ENCODE assay signal across 8 cellular contexts in the genomic region with DNA sequence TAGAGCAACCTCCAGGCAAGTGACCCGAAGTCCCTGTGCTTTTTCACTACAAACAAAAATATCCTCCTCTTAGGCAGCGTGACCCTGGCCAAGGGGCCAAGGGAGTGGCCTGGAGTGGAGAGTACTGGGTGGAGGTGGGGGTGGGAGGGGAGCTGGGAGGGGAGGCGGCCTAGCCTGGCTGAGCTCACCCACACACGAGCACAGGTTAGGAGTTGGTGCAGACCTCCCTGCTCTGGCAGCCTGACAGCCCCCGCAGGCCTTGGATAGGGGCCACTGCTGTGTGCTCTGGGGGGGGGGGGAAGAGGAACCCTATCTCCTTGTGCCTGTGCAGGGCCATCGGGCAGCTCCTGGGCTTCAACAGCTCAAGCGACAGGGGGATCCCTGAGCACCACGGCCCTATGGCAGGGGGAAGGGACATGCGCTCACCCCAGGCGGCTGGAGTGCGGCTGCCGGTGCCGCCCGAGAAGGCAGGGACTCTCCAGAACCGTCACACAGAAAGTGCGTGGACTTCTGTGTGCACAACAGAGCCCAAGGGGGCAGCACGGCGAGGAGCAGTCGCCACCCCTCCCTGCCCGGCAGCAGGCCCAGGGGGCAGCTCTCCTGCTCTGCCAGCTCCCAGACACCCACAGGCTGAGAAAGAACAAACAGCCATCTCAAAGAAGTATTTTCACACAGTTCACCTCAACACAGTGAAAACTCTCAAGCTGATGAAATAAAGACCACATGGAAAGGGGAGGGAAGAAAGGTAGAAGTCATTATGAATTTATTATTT. TPM values are rescaled to one million over a fixed set of nuclear protein-coding genes. Genes with fewer than 3 reads are reported as not detected.
A peak's percentile ranks its signal among the peaks of the same experiment; 100 is the strongest.
DNase-seq lines count a peak whose midpoint lies in the region; ATAC-seq and TF ChIP-seq lines count a peak whose summit lies in the region.

No MANE protein-coding gene starts in this region.

- TF ChIP-seq CTCF in GM20000 (IDR thresholded peaks at IDR 0.05; ENCODE audit: extremely low read depth, missing control alignments): no peak

- peak overlapping the region; percentile 40 for H3K27ac ChIP-seq in right cardiac atrium (ENCODE audit: low read length)

- no peaks in the 10 kb centered on the region for H3K9me3 ChIP-seq in right cardiac atrium (ENCODE audit: control insufficient read depth, low read length)

- H3K27ac Mint-ChIP-seq in activated T-helper 1 cell treated with anti-CD3 and anti-CD28 coated beads, Interleukin-12 subunit alpha, Interleukin-12 subunit beta, Interleukin-2, Interleukin-4 antibody, amounts not matched to agents 30 ng/mL and 10 ng/mL and 1 ng/mL, durations not matched to agents 14 hours and 24 hours and 36 hours: peak overlapping the region; percentile 71
- peak overlapping the region; percentile 82 for H3K27ac Mint-ChIP-seq in stimulated activated naive B cell treated with anti-CD40 and anti-IgM and Interleukin-4, amounts not matched to agents 10 μg/mL and 1 μg/mL and 100 μg/mL, for 72 hours

- no peak overlapping the region for H3K4me3 Mint-ChIP-seq in activated T-helper 1 cell treated with anti-CD3 and anti-CD28 coated beads, Interleukin-12 subunit alpha, Interleukin-12 subunit beta, Interleukin-2, Interleukin-4 antibody, amounts not matched to agents 30 ng/mL and 10 ng/mL and 1 ng/mL, durations not matched to agents 14 hours and 24 hours and 36 hours
- H3K4me3 Mint-ChIP-seq in stimulated activated naive B cell treated with anti-CD40 and anti-IgM and Interleukin-4, amounts not matched to agents 10 μg/mL and 1 μg/mL and 100 μg/mL, for 72 hours: peak overlapping the region; percentile 49 to 63

- peaks cover 33% of the 10 kb centered on the region for H3K4me1 Mint-ChIP-seq in activated T-helper 1 cell treated with anti-CD3 and anti-CD28 coated beads, Interleukin-12 subunit alpha, Interleukin-12 subunit beta, Interleukin-2, Interleukin-4 antibody, amounts not matched to agents 30 ng/mL and 10 ng/mL and 1 ng/mL, durations not matched to agents 14 hours and 24 hours and 36 hours (ENCODE audit: low read depth)
- H3K4me1 Mint-ChIP-seq in stimulated activated naive B cell treated with anti-CD40 and anti-IgM and Interleukin-4, amounts not matched to agents 10 μg/mL and 1 μg/mL and 100 μg/mL, for 72 hours: peaks cover 58 to 70% of the 10 kb centered on the region in 2 donors

- peak; percentile 52 for DNase-seq in GM20000 (ENCODE audit: low spot score)
- no peak for DNase-seq in activated T-helper 1 cell treated with anti-CD3 and anti-CD28 coated beads, Interleukin-12 subunit alpha, Interleukin-12 subunit beta, Interleukin-2, Interleukin-4 antibody, amounts not matched to agents 30 ng/mL and 10 ng/mL and 1 ng/mL, durations not matched to agents 14 hours and 24 hours and 36 hours (ENCODE audit: low spot score)
- DNase-seq in right cardiac atrium: peak in 2 of 3 donors; percentile 80 to 82
- DNase-seq in stimulated activated naive B cell treated with anti-CD40 and anti-IgM and Interleukin-4, amounts not matched to agents 10 μg/mL and 1 μg/mL and 100 μg/mL, for 72 hours: no peak
- no peak for DNase-seq in NCI-H524 (lab: John Stamatoyannopoulos, UW)
- DNase-seq in activated CD4-positive, CD25-positive, alpha-beta regulatory T cell treated with anti-CD3 and anti-CD28 coated beads, Interleukin-2, amount 50 U/mL, for 72 hours: no peak
- no peak for DNase-seq in stimulated activated CD4-positive, alpha-beta T cell treated with anti-CD3 and anti-CD28 coated beads, Interleukin-2, amount 100 ng/mL, for 48 hours

- 26% methylated on average over 20 of the region's 20 CpGs for WGBS in right cardiac atrium

- H3K4me1 ChIP-seq in right cardiac atrium (ENCODE audit: control insufficient read depth, insufficient read depth, low read length): peaks cover 27% of the 10 kb centered on the region

- H3K36me3 Mint-ChIP-seq in activated T-helper 1 cell treated with anti-CD3 and anti-CD28 coated beads, Interleukin-12 subunit alpha, Interleukin-12 subunit beta, Interleukin-2, Interleukin-4 antibody, amounts not matched to agents 30 ng/mL and 10 ng/mL and 1 ng/mL, durations not matched to agents 14 hours and 24 hours and 36 hours (ENCODE audit: low read depth): peaks cover 34% of the 10 kb centered on the region
- peaks cover 46 to 60% of the 10 kb centered on the region in 2 donors for H3K36me3 Mint-ChIP-seq in stimulated activated naive B cell treated with anti-CD40 and anti-IgM and Interleukin-4, amounts not matched to agents 10 μg/mL and 1 μg/mL and 100 μg/mL, for 72 hours

- H3K4me3 ChIP-seq in right cardiac atrium (ENCODE audit: low read length): no peak overlapping the region

- H3K9me3 Mint-ChIP-seq in activated T-helper 1 cell treated with anti-CD3 and anti-CD28 coated beads, Interleukin-12 subunit alpha, Interleukin-12 subunit beta, Interleukin-2, Interleukin-4 antibody, amounts not matched to agents 30 ng/mL and 10 ng/mL and 1 ng/mL, durations not matched to agents 14 hours and 24 hours and 36 hours: no peaks in the 10 kb centered on the region
- no peaks in the 10 kb centered on the region for H3K9me3 Mint-ChIP-seq in stimulated activated naive B cell treated with anti-CD40 and anti-IgM and Interleukin-4, amounts not matched to agents 10 μg/mL and 1 μg/mL and 100 μg/mL, for 72 hours

- H3K27me3 ChIP-seq in right cardiac atrium (ENCODE audit: control insufficient read depth, insufficient read depth): no peaks in the 10 kb centered on the region

- no peaks in the 10 kb centered on the region for H3K27me3 Mint-ChIP-seq in activated T-helper 1 cell treated with anti-CD3 and anti-CD28 coated beads, Interleukin-12 subunit alpha, Interleukin-12 subunit beta, Interleukin-2, Interleukin-4 antibody, amounts not matched to agents 30 ng/mL and 10 ng/mL and 1 ng/mL, durations not matched to agents 14 hours and 24 hours and 36 hours (ENCODE audit: insufficient read depth)
- no peaks in the 10 kb centered on the region for H3K27me3 Mint-ChIP-seq in stimulated activated naive B cell treated with anti-CD40 and anti-IgM and Interleukin-4, amounts not matched to agents 10 μg/mL and 1 μg/mL and 100 μg/mL, for 72 hours

- intact Hi-C loops in activated T-helper 1 cell treated with anti-CD3 and anti-CD28 coated beads, Interleukin-12 subunit alpha, Interleukin-12 subunit beta, Interleukin-2, Interleukin-4 antibody, amounts not matched to agents 30 ng/mL and 10 ng/mL and 1 ng/mL, durations not matched to agents 14 hours and 24 hours and 36 hours (cut with micrococcal nuclease): no loop called here
- intact Hi-C loops in right cardiac atrium (cut with DNase I): no loop called here

- peak; percentile 40 to 47 for ATAC-seq in right cardiac atrium
- ATAC-seq in stimulated activated naive B cell treated with anti-CD40 and anti-IgM and Interleukin-4, amounts not matched to agents 10 μg/mL and 1 μg/mL and 100 μg/mL, for 72 hours (replicated peaks): peak; percentile 2 to 23
- ATAC-seq in HG02981 (IDR thresholded peaks at IDR 0.05; ENCODE audit: unreplicated experiment): no peak

RNA-seq across cellular contexts. Expression of gene SLC16A3, which starts 13.3 kb away (rescaled TPM):
- 111 and 115 TPM in 2 replicates for total RNA-seq in activated T-helper 1 cell treated with anti-CD3 and anti-CD28 coated beads, Interleukin-12 subunit alpha, Interleukin-12 subunit beta, Interleukin-2, Interleukin-4 antibody, amounts not matched to agents 30 ng/mL and 10 ng/mL and 1 ng/mL, durations not matched to agents 14 hours and 24 hours and 36 hours
- total RNA-seq in right cardiac atrium: 10 to 100 TPM; 13.6 to 23.7 (median 18.0) TPM
- 18.8 TPM for polyA plus RNA-seq in right cardiac atrium

RNA-seq across cellular contexts. Expression of gene CCDC57, which starts 29.5 kb away (rescaled TPM):
- total RNA-seq in activated T-helper 1 cell treated with anti-CD3 and anti-CD28 coated beads, Interleukin-12 subunit alpha, Interleukin-12 subunit beta, Interleukin-2, Interleukin-4 antibody, amounts not matched to agents 30 ng/mL and 10 ng/mL and 1 ng/mL, durations not matched to agents 14 hours and 24 hours and 36 hours: 59.5 and 60.8 TPM in 2 replicates
- 10 to 100 TPM; 14.8 to 17.3 (median 16.5) TPM for total RNA-seq in right cardiac atrium
- polyA plus RNA-seq in right cardiac atrium: 12.1 TPM

RNA-seq across cellular contexts. Expression of gene CSNK1D, which starts 31.4 kb away (rescaled TPM):
- total RNA-seq in activated T-helper 1 cell treated with anti-CD3 and anti-CD28 coated beads, Interleukin-12 subunit alpha, Interleukin-12 subunit beta, Interleukin-2, Interleukin-4 antibody, amounts not matched to agents 30 ng/mL and 10 ng/mL and 1 ng/mL, durations not matched to agents 14 hours and 24 hours and 36 hours: 154 and 161 TPM in 2 replicates
- 10 to 100 TPM; 68.8 to 81.7 (median 77.4) TPM for total RNA-seq in right cardiac atrium
- polyA plus RNA-seq in right cardiac atrium: 61.7 TPM

Comparison
In these comparisons a context has a peak if more than half of its experiments do, and no peak if none do; other contexts are left out.
1. DNase-seq: peak in GM20000 (single experiment) and right cardiac atrium (2 of 3); none in activated T-helper 1 cell treated with anti-CD3 and anti-CD28 coated beads, Interleukin-12 subunit alpha, Interleukin-12 subunit beta, Interleukin-2, Interleukin-4 antibody, amounts not matched to agents 30 ng/mL and 10 ng/mL and 1 ng/mL, durations not matched to agents 14 hours and 24 hours and 36 hours (single experiment), stimulated activated naive B cell treated with anti-CD40 and anti-IgM and Interleukin-4, amounts not matched to agents 10 μg/mL and 1 μg/mL and 100 μg/mL, for 72 hours (single experiment), NCI-H524 (0 of 2), activated CD4-positive, CD25-positive, alpha-beta regulatory T cell treated with anti-CD3 and anti-CD28 coated beads, Interleukin-2, amount 50 U/mL, for 72 hours (single experiment) and stimulated activated CD4-positive, alpha-beta T cell treated with anti-CD3 and anti-CD28 coated beads, Interleukin-2, amount 100 ng/mL, for 48 hours (0 of 2).